Comparison of ENCODE assay signal across 12 cellular contexts in the genomic region with DNA sequence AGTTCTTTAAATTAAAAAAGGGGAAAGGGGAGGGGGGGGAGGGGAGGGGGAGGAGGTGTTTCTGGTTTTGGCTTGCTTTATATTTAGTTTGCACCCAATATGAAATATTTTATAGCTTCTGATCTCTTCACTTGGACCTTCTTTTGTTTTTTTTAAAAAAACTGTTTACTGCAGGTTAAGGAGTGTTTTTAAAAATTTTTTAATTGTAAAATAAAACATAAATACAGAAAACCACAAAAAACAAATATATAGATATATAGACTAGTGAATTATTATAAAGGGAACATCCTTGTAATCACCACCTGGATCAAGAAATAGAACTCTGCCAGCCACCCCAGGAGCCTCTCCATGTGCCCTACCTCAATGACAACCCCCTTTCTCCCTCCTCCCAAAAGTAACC. TPM values are rescaled to one million over a fixed set of nuclear protein-coding genes. Genes with fewer than 3 reads are reported as not detected.
DNase-seq lines count a peak whose midpoint lies in the region; ATAC-seq, FAIRE-seq and TF ChIP-seq lines count a peak whose summit lies in the region.
"Had no signal": no experiment of that assay in that cellular context is flagged by ENCODE, and none has a peak within 500 bp of the region (broad histone marks: within the 10 kb centered on the region; RNA-seq: fewer than 3 reads in every experiment).

No MANE protein-coding gene starts in this region.

- H3K4ac ChIP-seq in IMR-90 (ENCODE audit: low read depth, low read length) = no peak overlapping the region

- peak overlapping the region; percentile 74; the same call in 1 of the 2 replicates for H3K4me3 ChIP-seq in AG04449 (ENCODE audit: low read depth, low read length)
- H3K4me3 ChIP-seq in IMR-90 (ENCODE audit: insufficient read depth, low read depth, low read length) = 0 out of 2 replicates have a peak overlapping the region, but pooled peaks have one; percentile 57
- no peak overlapping the region for H3K4me3 ChIP-seq in K562

- no peak overlapping the region for H4K91ac ChIP-seq in IMR-90 (ENCODE audit: insufficient read depth, low read depth, low read length)

- FAIRE-seq in K562 (lab: Jason Lieb, UNC) = no peak

- ATAC-seq in IMR-90 (ENCODE audit: low read depth) (no peak), K562 (no peak), GM21528 (IDR thresholded peaks at IDR 0.05; ENCODE audit: low FRiP score, unreplicated experiment) (no peak)

- no peak for TF ChIP-seq POLR2A in IMR-90 (IDR thresholded peaks at IDR 0.05; ENCODE audit: low read depth, low read length)
- no peak for TF ChIP-seq POLR2A in K562 (conservative IDR thresholded peaks at IDR 0.05)

- no peak overlapping the region for H3K23ac ChIP-seq in IMR-90 (ENCODE audit: low read depth, low read length)

- H4K8ac ChIP-seq in IMR-90 (ENCODE audit: low read depth in 2 of 2, low read length in 2 of 2) = no peak overlapping the region

- H3K56ac ChIP-seq in IMR-90 (ENCODE audit: extremely low read depth, insufficient read depth, low read length) = no peak overlapping the region

- intact Hi-C loops in IMR-90 (cut with micrococcal nuclease) = loop anchor here (5.0 kb wide), 3 partner anchors 103 to 158 kb away; no protein-coding TSS in a partner anchor
- intact Hi-C loops in K562 (cut with micrococcal nuclease) = no loop called here

- H4K20me1 ChIP-seq in IMR-90 (ENCODE audit: insufficient read depth, low read length) (peaks cover 15% of the 10 kb centered on the region), K562 (replicated peaks; ENCODE audit: control insufficient read depth, insufficient read depth, low read length) (no peaks in the 10 kb centered on the region)

- H3K36me3 ChIP-seq in IMR-90 (ENCODE audit: control insufficient read depth, insufficient read depth, low read length) (peaks cover 14% of the 10 kb centered on the region), K562 (ENCODE audit: control insufficient read depth, insufficient read depth, low read length) (no peaks in the 10 kb centered on the region)
- H3K36me3 ChIP-seq: stomach had no signal

- TF ChIP-seq EP300 in K562 (IDR thresholded peaks at IDR 0.05; ENCODE audit: low read length) = no peak

- DNase-seq in AG04449 (ENCODE audit: low read depth, low spot score) = no peak
- no peak for DNase-seq in IMR-90
- DNase-seq in K562 (ENCODE audit: extremely low read depth in 1 of 4, low spot score in 3 of 4) = no peak
- DNase-seq in neural crest cell (ENCODE audit: low read depth, low spot score) = no peak
- DNase-seq in kidney glomerular epithelial cell (lab: John Stamatoyannopoulos, UW) = no peak
- DNase-seq in inferior parietal cortex (ENCODE audit: extremely low spot score) = no peak
- no peak for DNase-seq in glomerular visceral epithelial cell (ENCODE audit: extremely low spot score)
- DNase-seq: GOT3, NCI-H187 treated with DMSO at 0.1 percent for 48 hours, OCI-M1 had no signal

- dilution Hi-C loops in IMR-90 (cut with HindIII; ENCODE audit: low sequenced_read_pairs, unreplicated experiment) = no loop called here

- no peaks in the 10 kb centered on the region for H3K79me2 ChIP-seq in K562 (ENCODE audit: control insufficient read depth, insufficient read depth, low read length)

- no peak overlapping the region for H2AK5ac ChIP-seq in IMR-90 (ENCODE audit: low read depth, low read length)

- H3K4me2 ChIP-seq in IMR-90 (ENCODE audit: low read depth, low read length) (peak overlapping the region; percentile 76; the same call in 1 of the 2 replicates), K562 (ENCODE audit: insufficient read depth, low read length) (no peak overlapping the region)

- no TSS peak for BruUV-seq in IMR-90 (replicated peaks; lab: Mats Ljungman, UMichigan)
- BruUV-seq in K562 (replicated peaks; lab: Mats Ljungman, UMichigan) = no TSS peak

- no peaks in the 10 kb centered on the region for H3K36me3 Mint-ChIP-seq in neural crest cell (ENCODE audit: low read depth)

- no peak overlapping the region for H2BK15ac ChIP-seq in IMR-90 (ENCODE audit: low read depth, low read length)

- H3K9ac ChIP-seq in IMR-90 (ENCODE audit: low read depth, low read length) = no peak overlapping the region
- no peak overlapping the region for H3K9ac ChIP-seq in K562 (ENCODE audit: insufficient read depth in 1 of 2, low read depth in 2 of 2, low read length in 2 of 2)

- H2BK120ac ChIP-seq in IMR-90 (ENCODE audit: low read depth, low read length) = no peak overlapping the region

- peaks cover 20% of the 10 kb centered on the region for H3K4me1 Mint-ChIP-seq in neural crest cell

- no peak overlapping the region for H3K27ac Mint-ChIP-seq in neural crest cell (ENCODE audit: unreplicated experiment)

- peaks cover 15% of the 10 kb centered on the region for H3K4me1 ChIP-seq in IMR-90 (ENCODE audit: control insufficient read depth, insufficient read depth, low read length)
- peaks cover 0 to 11% of the 10 kb centered on the region in 2 experiments; a peak in 2 of 5 replicates for H3K4me1 ChIP-seq in K562 (replicated peaks in 1 of 2; ENCODE audit: control insufficient read depth in 2 of 2, insufficient read depth in 2 of 2, low read length in 2 of 2)

- peaks cover 38% of the 10 kb centered on the region for H3K27me3 Mint-ChIP-seq in neural crest cell (ENCODE audit: low read depth)

- TF ChIP-seq RAD21 in IMR-90 (IDR thresholded peaks at IDR 0.05; ENCODE audit: low read length) (no peak), K562 (CRISPR knock-in tag; conservative IDR thresholded peaks at IDR 0.05 in 1 of 2, IDR thresholded peaks at IDR 0.05 in 1 of 2) (no peak)

- in situ Hi-C loops in IMR-90 (cut with MboI; ENCODE audit: low sequenced_read_pairs) = no loop called here
- in situ Hi-C loops in K562 (cut with MboI) = no loop called here

- H3K4me3 Mint-ChIP-seq in neural crest cell = peak overlapping the region; percentile 73

- H3K27ac ChIP-seq in IMR-90 (ENCODE audit: insufficient read depth, low read length) = no peak overlapping the region
- no peak overlapping the region for H3K27ac ChIP-seq in K562 (ENCODE audit: extremely low read depth, low read depth, low read length)

- H3K9me1 ChIP-seq in IMR-90 (ENCODE audit: insufficient read depth, low read length) (peaks cover 23% of the 10 kb centered on the region), K562 (ENCODE audit: control insufficient read depth, insufficient read depth, low read length) (no peaks in the 10 kb centered on the region)

- no peak overlapping the region for H3K18ac ChIP-seq in IMR-90 (ENCODE audit: low read depth, low read length)

- no peak overlapping the region for H2BK20ac ChIP-seq in IMR-90 (ENCODE audit: low read depth, low read length)

- H3K9me3 ChIP-seq in IMR-90 (ENCODE audit: control insufficient read depth, insufficient read depth, low read length) (no peaks in the 10 kb centered on the region), K562 (replicated peaks; ENCODE audit: control insufficient read depth, insufficient read depth, low read depth, low read length) (no peaks in the 10 kb centered on the region)
- H3K9me3 ChIP-seq: stomach had no signal

- POLR2A ChIA-PET in AG04449 (lab: Yijun Ruan, JAX) = interaction anchor here (2.4 kb wide), 1 partner anchor 50 kb away, joined by 6 read pairs; no protein-coding TSS in a partner anchor
- POLR2A ChIA-PET in IMR-90 (lab: Charles Lee; ENCODE audit: unreplicated experiment) = no interaction called here
- POLR2A ChIA-PET in K562 (lab: Yijun Ruan, JAX) = no interaction called here

- no peak overlapping the region for H3K14ac ChIP-seq in IMR-90 (replicated peaks; ENCODE audit: low read depth, low read length)

- no peaks in the 10 kb centered on the region for H3K27me3 ChIP-seq in IMR-90 (ENCODE audit: control insufficient read depth, insufficient read depth, low read length)
- H3K27me3 ChIP-seq in K562 (ENCODE audit: control insufficient read depth in 2 of 2, insufficient read depth in 2 of 2, low read length in 2 of 2) = no peaks in the 10 kb centered on the region; a peak in 1 of 5 replicates

- H4K5ac ChIP-seq in IMR-90 (ENCODE audit: low read depth, low read length) = no peak overlapping the region

- peaks cover 13% of the 10 kb centered on the region for H3K9me3 Mint-ChIP-seq in neural crest cell

- no peak for TF ChIP-seq CTCF in AG04449 (IDR thresholded peaks at IDR 0.05; ENCODE audit: insufficient read depth, low read length, missing control alignments)
- TF ChIP-seq CTCF in IMR-90 (conservative IDR thresholded peaks at IDR 0.05; ENCODE audit: low read depth, low read length) = no peak
- no peak for TF ChIP-seq CTCF in K562 (IDR thresholded peaks at IDR 0.05 in 2 of 3, conservative IDR thresholded peaks at IDR 0.05 in 1 of 3; ENCODE audit: insufficient read depth in 2 of 3, low read depth in 1 of 3, low read length in 3 of 3)
- no peak for TF ChIP-seq CTCF in neural crest cell (conservative IDR thresholded peaks at IDR 0.05)

- no peak overlapping the region for H2BK5ac ChIP-seq in IMR-90 (ENCODE audit: low read depth, low read length, poor library complexity, severe bottlenecking)

- CTCF ChIA-PET in AG04449 (lab: Yijun Ruan, JAX) (no interaction called here), IMR-90 (lab: Yijun Ruan, JAX) (no interaction called here), K562 (lab: Yijun Ruan, JAX; ENCODE audit: low intra/inter-chr PET ratio) (no interaction called here)

- H2AK9ac ChIP-seq in IMR-90 (replicated peaks; ENCODE audit: low read depth, low read length, poor library complexity) = no peak overlapping the region

- peaks cover 33 to 42% of the 10 kb centered on the region in 2 experiments for H3K79me1 ChIP-seq in IMR-90 (ENCODE audit: low read depth in 1 of 2, low read length in 2 of 2)

- H2AFZ ChIP-seq in IMR-90 (replicated peaks; ENCODE audit: low read length, poor library complexity) = no peak overlapping the region
- no peak overlapping the region for H2AFZ ChIP-seq in K562 (ENCODE audit: low read depth, low read length)

RNA-seq across cellular contexts. Expression of a gene that starts 0.9 kb away (rescaled TPM):
- total RNA-seq in IMR-90 (2012; rRNA removed) = 484 and 521 TPM in 2 replicates
- 299 and 304 TPM in 2 replicates for polyA plus RNA-seq in IMR-90 (2012; rRNA removed)
- polyA plus RNA-seq in IMR-90 (2012; cell fraction: cytosol; rRNA removed) = 167 and 319 TPM in 2 replicates
- 217 and 221 TPM in 2 replicates for polyA plus RNA-seq in IMR-90 (2012; cell fraction: nucleus; rRNA removed; ENCODE audit: low replicate concordance)
- total RNA-seq in K562 (2011; cell fraction: chromatin; rRNA removed; ENCODE audit: low replicate concordance) = 0.62 and 1.2 TPM in 2 replicates
- 0.50 and 1.6 TPM in 2 replicates for total RNA-seq in K562 (2011; cell fraction: nucleolus; rRNA removed)
- total RNA-seq in K562 (2011; cell fraction: nucleoplasm; rRNA removed) = 0.46 and 0.51 TPM in 2 replicates
- 0.20 TPM in 1 of 2 replicates, not detected in the other for total RNA-seq in K562 (2014; rRNA removed)
- 0.11 TPM in 1 of 2 replicates, not detected in the other for total RNA-seq in K562 (2014; rRNA removed; fragmentation: Illumina TruSeq; extraction: Trizol)
- total RNA-seq in K562 (2015; rRNA removed; fragmentation: Illumina TruSeq; extraction: Trizol) = 0.04 and 0.18 TPM in 2 replicates
- 0.53 and 0.74 TPM in 2 replicates for total RNA-seq in K562 (2021)
- polyA plus RNA-seq in K562 (2011; rRNA removed) = 0.07 and 0.13 TPM in 2 replicates
- polyA plus RNA-seq in K562 (2011; cell fraction: cytosol; rRNA removed) = 0.07 TPM in 1 of 2 replicates, not detected in the other
- polyA plus RNA-seq in K562 (2011; cell fraction: nucleus; rRNA removed) = 0.20 TPM in 2 replicates
- 0.14 and 0.32 TPM in 2 replicates for polyA plus RNA-seq in K562 (2012)
- 0.07 and 0.22 TPM in 2 replicates for polyA plus RNA-seq in K562 (2014; fragmentation: Illumina TruSeq; extraction: Trizol)
- polyA plus RNA-seq in K562 (2014; fragmentation: Nextera tagmentation; extraction: Ambion mirVana) = under 1 TPM; 0.11 to 0.21 TPM
- not detected in 2 replicates for polyA plus RNA-seq in K562 (2014; rRNA removed)
- polyA minus RNA-seq in K562 (2011; rRNA and poly(A)+ RNA removed) = 0.03 and 0.04 TPM in 2 replicates
- not detected in 2 replicates for polyA minus RNA-seq in K562 (2011; cell fraction: cytosol; rRNA and poly(A)+ RNA removed)
- polyA minus RNA-seq in K562 (2011; cell fraction: nucleus; rRNA and poly(A)+ RNA removed) = 0.13 and 0.22 TPM in 2 replicates
- 19.9 and 20.1 TPM in 2 replicates for total RNA-seq in neural crest cell

Comparison
In these comparisons a context has a peak if more than half of its experiments do, and no peak if none do; other contexts are left out.
1. RNA of a gene that starts 0.9 kb away (total RNA-seq): 484 to 521 TPM in IMR-90; 19.9 to 20.1 TPM in neural crest cell and 0.04 to 1.6 TPM in K562; every median in the first group is over 10 times any median in the second.